In the genomic region with DNA sequence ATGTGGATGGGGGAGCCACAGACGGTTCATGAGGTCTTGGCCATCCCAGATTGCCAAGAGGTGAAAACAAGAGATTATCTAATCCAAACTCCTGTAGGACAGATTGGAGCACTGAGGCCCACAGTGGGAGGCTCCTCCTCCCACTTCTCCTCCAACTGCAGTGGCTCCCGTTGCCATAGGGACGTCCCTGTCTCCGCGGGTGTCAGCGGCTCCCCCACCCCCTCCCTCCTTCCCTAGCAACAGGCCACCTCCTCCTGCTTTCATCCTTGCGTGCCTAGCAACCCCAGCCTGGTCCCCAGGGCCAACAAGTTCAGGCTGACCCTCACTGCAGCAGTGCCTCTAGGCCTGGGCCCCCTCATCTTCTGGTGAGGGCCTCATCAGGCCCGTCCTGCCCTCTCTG, we compare ENCODE assay signal across 8 cellular contexts. TPM values are rescaled to one million over a fixed set of nuclear protein-coding genes. Genes with fewer than 3 reads are reported as not detected.
DNase-seq lines count a peak whose midpoint lies in the region.

No MANE protein-coding gene starts in this region.

- H2AFZ ChIP-seq in neuron (ENCODE audit: low read depth, low read length): no peak overlapping the region

- H3K27me3 ChIP-seq in neuron (ENCODE audit: insufficient read depth, low read length): no peaks in the 10 kb centered on the region

- intact Hi-C loops in posterior vena cava (cut with DNase I): no loop called here

- no peaks in the 10 kb centered on the region for H3K9me3 ChIP-seq in neuron (ENCODE audit: low read length)

- peaks cover 26% of the 10 kb centered on the region for H3K4me1 ChIP-seq in neuron (ENCODE audit: insufficient read depth, low read length)

- peak overlapping the region; percentile 3 for H3K4me3 ChIP-seq in neuron (ENCODE audit: low read length)

- peak; percentile 41 to 53 for DNase-seq in NCI-H526 (lab: John Stamatoyannopoulos, UW)
- DNase-seq in NCI-H526 treated with DMSO at 0.1 percent for 48 hours (lab: John Stamatoyannopoulos, UW): no peak
- peak; percentile 10 for DNase-seq in OCI-M1 (lab: John Stamatoyannopoulos, UW)
- peak; percentile 79 for DNase-seq in ecto neural progenitor cell (ENCODE audit: low spot score)
- no peak for DNase-seq in posterior vena cava (ENCODE audit: low spot score)
- DNase-seq in stimulated activated CD4-positive, alpha-beta T cell treated with anti-CD3 and anti-CD28 coated beads, Interleukin-4, amount 100 ng/mL, for 24 hours: no peak
- DNase-seq in NK-92 treated with Interleukin-12 subunit alpha and Interleukin-12 subunit beta, amount 100 ng/mL, for 24 hours (lab: John Stamatoyannopoulos, UW): no peak

- H3K36me3 ChIP-seq in neuron (ENCODE audit: insufficient read depth, low read length): no peaks in the 10 kb centered on the region

RNA-seq across cellular contexts. Expression of gene IQSEC2, which starts 6.8 kb away (rescaled TPM):
- 1 to 10 TPM; 8.3 to 9.4 TPM for total RNA-seq in posterior vena cava

Comparison
In these comparisons a context has a peak if more than half of its experiments do, and no peak if none do; other contexts are left out.
1. DNase-seq: peak in NCI-H526 (2 of 2), OCI-M1 (single experiment) and ecto neural progenitor cell (single experiment); none in NCI-H526 treated with DMSO at 0.1 percent for 48 hours (single experiment), posterior vena cava (single experiment), stimulated activated CD4-positive, alpha-beta T cell treated with anti-CD3 and anti-CD28 coated beads, Interleukin-4, amount 100 ng/mL, for 24 hours (single experiment) and NK-92 treated with Interleukin-12 subunit alpha and Interleukin-12 subunit beta, amount 100 ng/mL, for 24 hours (single experiment).